Comparison of ENCODE assay signal across 8 cellular contexts in the genomic region with DNA sequence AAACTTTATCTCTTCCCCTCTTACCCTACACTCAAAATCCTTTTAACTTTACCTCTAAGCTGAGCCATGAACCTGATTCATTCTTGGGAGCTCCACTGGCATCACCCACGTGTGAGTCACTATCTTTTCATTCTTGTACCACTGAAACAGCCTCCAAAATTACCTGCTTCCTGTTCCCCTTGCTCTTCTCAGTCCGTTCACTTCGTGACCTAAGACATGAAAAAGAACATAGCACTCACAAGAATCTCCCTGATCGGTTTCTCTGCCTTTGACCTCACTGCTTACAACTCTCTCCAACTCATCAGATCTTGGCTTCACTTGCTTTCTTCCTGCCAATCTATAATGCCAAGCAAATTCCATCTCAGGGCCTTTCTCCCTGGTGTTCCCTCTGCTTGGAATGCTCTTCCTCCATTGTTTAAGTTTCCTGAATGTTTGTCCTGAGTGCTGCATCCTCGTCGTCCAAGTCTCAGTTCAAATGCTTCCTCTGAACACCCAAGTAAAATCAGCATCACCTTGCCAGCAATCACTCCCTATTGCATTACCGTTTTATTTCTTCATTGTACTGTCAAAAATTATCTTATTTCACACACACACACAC. TPM values are rescaled to one million over a fixed set of nuclear protein-coding genes. Genes with fewer than 3 reads are reported as not detected.
DNase-seq lines count a peak whose midpoint lies in the region; TF ChIP-seq lines count a peak whose summit lies in the region.

No MANE protein-coding gene starts in this region.

- intact Hi-C loops in mammary epithelial cell (cut with micrococcal nuclease) = loop anchor here (2.0 to 10.0 kb wide), 3 partner anchors 53 to 805 kb away; no protein-coding TSS in a partner anchor
- intact Hi-C loops in prostate gland (cut with DNase I) = no loop called here

- BruUV-seq in mammary epithelial cell (replicated peaks; lab: Mats Ljungman, UMichigan) = no TSS peak

- in situ Hi-C loops in mammary epithelial cell (cut with MboI; ENCODE audit: low sequenced_read_pairs in 2 of 2) = loop anchor here in 1 of 2 donors (10.0 kb wide), 1 partner anchor 155 kb away; a partner anchor contains a TSS

- H3K4me3 ChIP-seq in mammary epithelial cell (replicated peaks in 1 of 3; ENCODE audit: insufficient read depth in 1 of 3, low read depth in 2 of 3, low read length in 3 of 3) (no peak overlapping the region), prostate gland (no peak overlapping the region)

- H3K27ac ChIP-seq in mammary epithelial cell (ENCODE audit: insufficient read depth, low read depth, low read length) (peak overlapping the region; percentile 26), prostate gland (no peak overlapping the region)

- peak; percentile 39 for DNase-seq in stimulated activated naive CD4-positive, alpha-beta T cell treated with Interleukin-2 at 50 U/mL for 16 hours (lab: John Stamatoyannopoulos, UW)
- DNase-seq in stimulated activated naive CD4-positive, alpha-beta T cell (lab: John Stamatoyannopoulos, UW) = no peak
- DNase-seq in LoVo (ENCODE audit: low spot score) (peak; percentile 41), mammary epithelial cell (peak; percentile 76), glutamatergic neuron (no peak), SIG-M5 treated with dmso at 0.1 percent for 504 hours (lab: John Stamatoyannopoulos, UW; ENCODE audit: unreplicated experiment) (no peak), prostate gland (ENCODE audit: low spot score) (no peak), NCI-H345 (lab: John Stamatoyannopoulos, UW) (no peak)

- H3K36me3 Mint-ChIP-seq in glutamatergic neuron (ENCODE audit: unreplicated experiment) = no peaks in the 10 kb centered on the region

- H3K79me2 ChIP-seq in mammary epithelial cell (ENCODE audit: insufficient read depth, low read length) = peaks cover 58% of the 10 kb centered on the region

- H3K4me1 ChIP-seq in mammary epithelial cell (ENCODE audit: insufficient read depth, low read length) (peaks cover 23% of the 10 kb centered on the region), prostate gland (replicated peaks) (no peaks in the 10 kb centered on the region)

- TF ChIP-seq CTCF in mammary epithelial cell (conservative IDR thresholded peaks at IDR 0.05 in 1 of 2, IDR thresholded peaks at IDR 0.05 in 1 of 2; ENCODE audit: extremely low read depth in 1 of 2, insufficient read depth in 1 of 2, low read depth in 1 of 2, low read length in 2 of 2) = no peak
- no peak for TF ChIP-seq CTCF in glutamatergic neuron (IDR thresholded peaks at IDR 0.05; ENCODE audit: partially characterized antibody, unreplicated experiment)
- no peak for TF ChIP-seq CTCF in prostate gland (IDR thresholded peaks at IDR 0.05)

- peak overlapping the region; percentile 67 for H3K4me2 ChIP-seq in mammary epithelial cell (ENCODE audit: insufficient read depth, low read depth, low read length)

- WGBS in mammary epithelial cell (ENCODE audit: low coverage, missing lambda C conversion rate) = 70% methylated on average over 4 of the region's 7 CpGs
- 26% methylated on average over 7 of the region's 7 CpGs for WGBS in prostate gland

- H3K27me3 Mint-ChIP-seq in glutamatergic neuron (ENCODE audit: unreplicated experiment) = no peaks in the 10 kb centered on the region

- H3K36me3 ChIP-seq in mammary epithelial cell (ENCODE audit: insufficient read depth, low read length) (peaks cover 8% of the 10 kb centered on the region), prostate gland (no peaks in the 10 kb centered on the region)

- no peak overlapping the region for H3K4me3 Mint-ChIP-seq in glutamatergic neuron (ENCODE audit: unreplicated experiment)

- no peak overlapping the region for H3K9ac ChIP-seq in mammary epithelial cell (ENCODE audit: insufficient read depth, low read length)

- dilution Hi-C loops in mammary epithelial cell (cut with HindIII; ENCODE audit: low sequenced_read_pairs) = no loop called here

- H3K9me3 ChIP-seq in mammary epithelial cell (replicated peaks; ENCODE audit: insufficient read depth, low read length) (no peaks in the 10 kb centered on the region), prostate gland (no peaks in the 10 kb centered on the region)

- H3K9me3 Mint-ChIP-seq in glutamatergic neuron (ENCODE audit: unreplicated experiment) = peaks cover 2% of the 10 kb centered on the region

- H3K27me3 ChIP-seq in mammary epithelial cell (ENCODE audit: insufficient read depth, low read length) (no peaks in the 10 kb centered on the region), prostate gland (replicated peaks; ENCODE audit: insufficient read depth) (no peaks in the 10 kb centered on the region)

- no peaks in the 10 kb centered on the region for H4K20me1 ChIP-seq in mammary epithelial cell (ENCODE audit: insufficient read depth, low read length)

- no peak overlapping the region for H3K27ac Mint-ChIP-seq in glutamatergic neuron (ENCODE audit: unreplicated experiment)

- no peaks in the 10 kb centered on the region for H3K4me1 Mint-ChIP-seq in glutamatergic neuron (ENCODE audit: low read depth, unreplicated experiment)

- peak overlapping the region; percentile 62 for H2AFZ ChIP-seq in mammary epithelial cell (ENCODE audit: low read depth, low read length)

- TF ChIP-seq POLR2A in prostate gland (IDR thresholded peaks at IDR 0.05) = no peak

- CTCF ChIA-PET in mammary epithelial cell (lab: Charles Lee; ENCODE audit: low non-redundant PET) = interaction anchor here (0.6 to 0.8 kb wide), 2 partner anchors 52 to 146 kb away, joined by 5 to 13 read pairs; no protein-coding TSS in a partner anchor

RNA-seq across cellular contexts. Expression of a gene that starts 9.2 kb away (rescaled TPM):
- total RNA-seq in mammary epithelial cell (10 to 100 TPM; 92.4 to 96.0 TPM), glutamatergic neuron (ENCODE audit: unreplicated experiment) (0.25 TPM), prostate gland (1 to 10 TPM; 2.7 to 10.0 TPM)
- polyA plus RNA-seq in mammary epithelial cell = 74.1 TPM
- polyA minus RNA-seq in mammary epithelial cell = 45.6 TPM

RNA-seq across cellular contexts. Expression of a gene that starts 21.7 kb away (rescaled TPM):
- 10 to 100 TPM; 36.7 to 99.1 TPM for total RNA-seq in mammary epithelial cell
- 41.0 TPM for polyA plus RNA-seq in mammary epithelial cell
- 21.6 TPM for polyA minus RNA-seq in mammary epithelial cell
- 57.7 TPM for total RNA-seq in glutamatergic neuron (ENCODE audit: unreplicated experiment)
- 10 to 100 TPM; 21.6 to 34.7 TPM for total RNA-seq in prostate gland

Comparison
In these comparisons a context has a peak if more than half of its experiments do, and no peak if none do; other contexts are left out.
1. DNase-seq: peak in stimulated activated naive CD4-positive, alpha-beta T cell treated with Interleukin-2 at 50 U/mL for 16 hours (single experiment), LoVo (single experiment) and mammary epithelial cell (single experiment); none in stimulated activated naive CD4-positive, alpha-beta T cell (0 of 6), glutamatergic neuron (single experiment), SIG-M5 treated with dmso at 0.1 percent for 504 hours (single experiment), prostate gland (single experiment) and NCI-H345 (single experiment).
2. RNA of a gene that starts 9.2 kb away (total RNA-seq): 92.4 to 96.0 TPM in mammary epithelial cell; 2.7 to 10.0 TPM in prostate gland and 0.25 TPM in glutamatergic neuron (single experiment); every median in the first group is over 4 times any median in the second.